ENCODE assay signal across 14 cellular contexts in the genomic region with DNA sequence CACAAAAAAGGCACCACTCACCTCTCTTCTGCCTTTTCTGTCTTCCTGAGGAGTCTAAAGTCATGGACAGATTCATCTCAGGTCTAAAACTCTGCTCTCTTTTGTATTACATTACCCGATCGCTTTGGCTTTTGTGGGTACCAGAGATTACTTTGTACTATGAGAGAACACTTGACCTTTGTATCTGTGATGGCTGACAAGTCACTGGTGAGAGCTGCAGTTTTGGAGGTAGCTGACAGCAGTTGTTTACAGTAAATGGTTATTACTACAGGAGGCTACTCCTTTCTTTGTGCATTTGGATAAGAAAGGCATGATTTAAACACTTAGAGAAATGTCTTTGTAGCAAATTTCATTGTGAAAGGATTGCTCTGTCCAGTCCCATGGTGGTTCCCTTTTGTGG.
"Had no signal": no experiment of that assay in that cellular context is flagged by ENCODE, and none has a peak within 500 bp of the region (broad histone marks: within the 10 kb centered on the region; RNA-seq: fewer than 3 reads in every experiment).

No MANE protein-coding gene starts in this region.

- H3K27ac Mint-ChIP-seq: dendritic cell treated with granulocyte-macrophage colony-stimulating factor and Interleukin-4, amounts not matched to agents 40 ng/mL and 50 ng/mL, for 4 days; mesothelial cell of epicardium; natural killer cell had no signal

- DNase-seq: foreskin melanocyte; head of caudate nucleus; mammary epithelial cell; natural killer cell; right cardiac atrium; stimulated activated CD4-positive, alpha-beta T cell treated with anti-CD3 and anti-CD28 coated beads, Interleukin-2, amount 100 ng/mL, for 48 hours; stimulated activated naive CD4-positive, alpha-beta T cell treated with Interleukin-2 at 50 U/mL for 16 hours; trophoblast cell had no signal

- H3K27ac ChIP-seq: hepatocyte had no signal

- ATAC-seq: left lobe of liver, natural killer cell, right cardiac atrium had no signal

- H3K27me3 ChIP-seq: hepatocyte had no signal

- H2AFZ ChIP-seq: hepatocyte had no signal

- H3K4me3 Mint-ChIP-seq: dendritic cell treated with granulocyte-macrophage colony-stimulating factor and Interleukin-4, amounts not matched to agents 40 ng/mL and 50 ng/mL, for 4 days; mesothelial cell of epicardium; natural killer cell; neural crest cell had no signal

- H3K4me1 Mint-ChIP-seq: mesothelial cell of epicardium had no signal

- H3K79me2 ChIP-seq: hepatocyte had no signal

- H3K27me3 Mint-ChIP-seq: dendritic cell treated with granulocyte-macrophage colony-stimulating factor and Interleukin-4, amounts not matched to agents 40 ng/mL and 50 ng/mL, for 4 days had no signal

- H3K4me2 ChIP-seq: hepatocyte, smooth muscle cell had no signal

- H3K4me3 ChIP-seq: hepatocyte, smooth muscle cell had no signal
